Comparison of ENCODE assay signal across 12 cellular contexts in genomic region chr16:24701521-24701951, GRCh38. TPM values are rescaled to one million over a fixed set of nuclear protein-coding genes. Genes with fewer than 3 reads are reported as not detected.
DNase-seq lines count a peak whose midpoint lies in the region; ATAC-seq, FAIRE-seq and TF ChIP-seq lines count a peak whose summit lies in the region.
"Had no signal": no experiment of that assay in that cellular context is flagged by ENCODE, and none has a peak within 500 bp of the region (broad histone marks: within the 10 kb centered on the region; RNA-seq: fewer than 3 reads in every experiment).

No MANE protein-coding gene starts in this region.

- no peak overlapping the region for H3K56ac ChIP-seq in H1 (replicated peaks; ENCODE audit: insufficient read length, low read depth, low read length)

- WGBS in heart left ventricle, 4 donors, result 20 to 54% (median 32%) methylated on average over 5 of the region's 5 CpGs
- 77% methylated on average over 5 of the region's 5 CpGs; no CpG with 5 or more reads in 1 of the 2 experiments for WGBS in H1 (ENCODE audit: extremely low coverage in 1 of 2, insufficient coverage in 1 of 2, insufficient read length in 1 of 2, insufficient replicate concordance in 2 of 2, low coverage in 1 of 2, low lambda C conversion rate in 2 of 2, missing lambda C conversion rate in 1 of 2), 2 experiments

- H4K20me1 ChIP-seq in H1 (replicated peaks in 1 of 2; ENCODE audit: control insufficient read depth in 1 of 2, insufficient read depth in 2 of 2, low read length in 2 of 2), result no peaks in the 10 kb centered on the region

- no peak overlapping the region for H2BK15ac ChIP-seq in H1 (ENCODE audit: low read length)

- H3K9me3 ChIP-seq in heart left ventricle (peaks cover 0 to 7% (median 0%) of the 10 kb centered on the region in 12 donors), H1 (ENCODE audit: insufficient read depth in 2 of 2, low read depth in 1 of 2, low read length in 1 of 2) (no peaks in the 10 kb centered on the region), muscle layer of colon (ENCODE audit: low read length) (no peaks in the 10 kb centered on the region)
- H3K9me3 ChIP-seq: right lobe of liver had no signal

- no peak overlapping the region for H3K4ac ChIP-seq in H1 (replicated peaks; ENCODE audit: insufficient read length, low read depth, low read length)

- TF ChIP-seq RAD21 in H1 (IDR thresholded peaks at IDR 0.05 in 1 of 2, conservative IDR thresholded peaks at IDR 0.05 in 1 of 2; ENCODE audit: low read depth in 2 of 2, low read length in 2 of 2), result no peak

- no peaks in the 10 kb centered on the region for H3K79me1 ChIP-seq in H1 (ENCODE audit: low read depth, low read length)

- H4K8ac ChIP-seq in H1 (ENCODE audit: extremely low read depth, insufficient read depth, low read length), result no peak overlapping the region

- peak in 3 of 4 donors; percentile 16 to 20 (median 17) for ATAC-seq in heart left ventricle
- ATAC-seq in HG02571 (IDR thresholded peaks at IDR 0.05; ENCODE audit: unreplicated experiment), result no peak

- H3K36me3 ChIP-seq in heart left ventricle (no peaks in the 10 kb centered on the region), H1 (ENCODE audit: control insufficient read depth in 2 of 4, insufficient read depth in 4 of 4, low read length in 3 of 4) (no peaks in the 10 kb centered on the region), muscle layer of colon (ENCODE audit: insufficient read depth, low read length) (no peaks in the 10 kb centered on the region)
- H3K36me3 ChIP-seq: right lobe of liver had no signal

- H3K27ac ChIP-seq in heart left ventricle (peak overlapping the region in 10 of 12 donors; percentile 57 to 86 (median 70)), H1 (ENCODE audit: low read depth, low read length) (no peak overlapping the region), muscle layer of colon (ENCODE audit: low read depth, low read length) (peak overlapping the region; percentile 19)

- no peak overlapping the region for H3K23ac ChIP-seq in H1 (ENCODE audit: insufficient read length)

- DNase-seq in heart left ventricle, result no peak
- DNase-seq in cardiac septum (ENCODE audit: low spot score), result no peak
- DNase-seq in H1 (ENCODE audit: low read depth in 1 of 2, low spot score in 2 of 2), result no peak
- no peak for DNase-seq in GM19238 (ENCODE audit: insufficient read length, low spot score)
- DNase-seq in T1000 (lab: John Stamatoyannopoulos, UW), result no peak
- no peak for DNase-seq in amygdala (lab: John Stamatoyannopoulos, UW)
- DNase-seq: activated naive CD4-positive, alpha-beta T cell treated with anti-CD3 and anti-CD28 coated beads for 36 hours; NCI-H510A treated with DMSO at 0.1 percent for 48 hours; stimulated activated naive CD4-positive, alpha-beta T cell treated with Interleukin-2 at 50 U/mL for 16 hours had no signal

- FAIRE-seq in H1 (lab: Jason Lieb, UNC), result no peak

- H2AK5ac ChIP-seq in H1 (ENCODE audit: low read depth, low read length), result no peak overlapping the region

- H2BK120ac ChIP-seq in H1 (replicated peaks; ENCODE audit: low read depth, low read length), result no peak overlapping the region

- peak overlapping the region; percentile 94 for H2AFZ ChIP-seq in H1 (ENCODE audit: low read length)

- no peak overlapping the region for H3K4me3 ChIP-seq in heart left ventricle
- H3K4me3 ChIP-seq in H1 (ENCODE audit: extremely low read depth in 1 of 4, insufficient read depth in 2 of 4, low read depth in 3 of 4, low read length in 4 of 4), result no peak overlapping the region
- no peak overlapping the region for H3K4me3 ChIP-seq in muscle layer of colon (ENCODE audit: low read depth in 1 of 2, low read length in 2 of 2)
- H3K4me3 ChIP-seq: right lobe of liver had no signal

- CTCF ChIA-PET in H1 (lab: Charles Lee; ENCODE audit: partially characterized antibody), result interaction anchor here (0.6 to 0.9 kb wide), 2 partner anchors 36 to 176 kb away, joined by 3 to 4 read pairs; no protein-coding TSS in a partner anchor

- no peaks in the 10 kb centered on the region for H3K79me2 ChIP-seq in H1 (ENCODE audit: control insufficient read depth in 1 of 2, insufficient read depth in 2 of 2, low read length in 2 of 2)

- peaks cover 0 to 22% (median 9%) of the 10 kb centered on the region in 12 donors for H3K4me1 ChIP-seq in heart left ventricle
- H3K4me1 ChIP-seq in H1 (replicated peaks in 1 of 4; ENCODE audit: control insufficient read depth in 3 of 4, insufficient read depth in 4 of 4, low read length in 3 of 4), result peaks cover 0 to 4% (median 0%) of the 10 kb centered on the region in 4 experiments; a peak in 2 of 7 replicates
- peaks cover 25% of the 10 kb centered on the region for H3K4me1 ChIP-seq in muscle layer of colon (ENCODE audit: insufficient read depth, low read length)

- H3K23me2 ChIP-seq in H1 (ENCODE audit: low read depth, low read length), result no peaks in the 10 kb centered on the region

- H4K91ac ChIP-seq in H1 (replicated peaks; ENCODE audit: insufficient read length, low read length), result no peak overlapping the region

- H3K9ac ChIP-seq in H1 (replicated peaks in 1 of 4; ENCODE audit: extremely low read depth in 1 of 4, low read depth in 3 of 4, low read length in 3 of 4) (no peak overlapping the region; a peak in 1 of 7 replicates), muscle layer of colon (ENCODE audit: low read length) (no peak overlapping the region)

- TF ChIP-seq EP300 in H1 (IDR thresholded peaks at IDR 0.05; ENCODE audit: borderline replicate concordance in 1 of 2, low read depth in 2 of 2, low read length in 2 of 2), result no peak

- POLR2A ChIA-PET in H1 (lab: Charles Lee; ENCODE audit: partially characterized antibody), result interaction anchor here (1.0 kb wide), 1 partner anchor 29 kb away, joined by 4 read pairs; no protein-coding TSS in a partner anchor

- H3K18ac ChIP-seq in H1 (ENCODE audit: extremely low read depth, low read length), result no peak overlapping the region

- 0 out of 4 replicates have a peak overlapping the region, but pooled peaks of 1 of the 2 experiments have one; percentile 1 for H3K4me2 ChIP-seq in H1 (ENCODE audit: insufficient read depth in 1 of 2, low read depth in 2 of 2, low read length in 2 of 2)

- TF ChIP-seq CTCF in heart left ventricle (IDR thresholded peaks at IDR 0.05), result no peak
- no peak for TF ChIP-seq CTCF in H1 (IDR thresholded peaks at IDR 0.05; ENCODE audit: control extremely low read depth in 1 of 3, insufficient read depth in 1 of 3, low read depth in 1 of 3, low read length in 3 of 3)

- H2BK5ac ChIP-seq in H1 (ENCODE audit: low read depth, low read length), result no peak overlapping the region

- no peak overlapping the region for H4K5ac ChIP-seq in H1 (ENCODE audit: insufficient read length, low read depth, low read length)

- H2BK20ac ChIP-seq in H1 (ENCODE audit: low read length), result no peak overlapping the region; the same call in 1 of the 2 replicates

- intact Hi-C loops in heart left ventricle (cut with DNase I), result no loop called here
- intact Hi-C loops in cardiac septum (cut with DNase I), result no loop called here

- no peak overlapping the region for H3K14ac ChIP-seq in H1 (ENCODE audit: insufficient read length)

- no peak overlapping the region for H2BK12ac ChIP-seq in H1 (ENCODE audit: low read depth, low read length)

- no peaks in the 10 kb centered on the region for H3K27me3 ChIP-seq in heart left ventricle
- no peaks in the 10 kb centered on the region for H3K27me3 ChIP-seq in H1 (replicated peaks in 1 of 4; ENCODE audit: control insufficient read depth in 3 of 4, extremely low read depth in 1 of 4, insufficient read depth in 3 of 4, low read length in 3 of 4)
- no peaks in the 10 kb centered on the region for H3K27me3 ChIP-seq in muscle layer of colon (ENCODE audit: control insufficient read depth in 1 of 2, insufficient read depth in 2 of 2, low read length in 2 of 2)
- H3K27me3 ChIP-seq: right lobe of liver had no signal

- TF ChIP-seq POLR2A in heart left ventricle (IDR thresholded peaks at IDR 0.05) (no peak), H1 (IDR thresholded peaks at IDR 0.05; ENCODE audit: control extremely low read depth in 1 of 2, low read depth in 2 of 2, low read length in 2 of 2) (no peak)

TF ChIP-seq in H1, 55 proteins besides CTCF, POLR2A, EP300 and RAD21:
- no peak for TF ChIP-seq JUND (IDR thresholded peaks at IDR 0.05; ENCODE audit: low read length)
- no peak for TF ChIP-seq EGR1 (IDR thresholded peaks at IDR 0.05; ENCODE audit: borderline replicate concordance, low read depth, low read length)
- no peak for TF ChIP-seq RNF2 (IDR thresholded peaks at IDR 0.05; ENCODE audit: borderline replicate concordance, low read depth, low read length, missing control alignments, poor library complexity, severe bottlenecking)
- TF ChIP-seq RXRA (IDR thresholded peaks at IDR 0.05; ENCODE audit: insufficient read depth, low read depth, low read length), result no peak
- TF ChIP-seq CEBPB (IDR thresholded peaks at IDR 0.05; ENCODE audit: low read depth, low read length), result no peak
- TF ChIP-seq SIX5 (IDR thresholded peaks at IDR 0.05; ENCODE audit: low read depth, low read length), result no peak
- no peak for TF ChIP-seq RBBP5 (IDR thresholded peaks at IDR 0.05; ENCODE audit: borderline replicate concordance, low read depth, low read length)
- no peak for TF ChIP-seq SAP30 (IDR thresholded peaks at IDR 0.05; ENCODE audit: insufficient read depth, insufficient replicate concordance, low read length)
- TF ChIP-seq POU5F1 (IDR thresholded peaks at IDR 0.05; ENCODE audit: low read depth, low read length), result no peak
- no peak for TF ChIP-seq CREB1 (IDR thresholded peaks at IDR 0.05)
- no peak for TF ChIP-seq SP1 (IDR thresholded peaks at IDR 0.05; ENCODE audit: low read depth, low read length)
- no peak for TF ChIP-seq ATF3 (IDR thresholded peaks at IDR 0.05; ENCODE audit: insufficient read depth, low read depth, low read length)
- no peak for TF ChIP-seq SRF (IDR thresholded peaks at IDR 0.05; ENCODE audit: low read depth, low read length)
TF ChIP-seq in H1: peak in this region for 0.

RNA-seq across cellular contexts. Expression of gene TNRC6A, which starts 27.9 kb away (rescaled TPM):
- total RNA-seq in heart left ventricle (10 to 100 TPM; 26.4 to 53.1 (median 37.6) TPM), cardiac septum (35.6 TPM)
- polyA plus RNA-seq in heart left ventricle (10 to 100 TPM; 16.0 to 22.9 TPM), H1 (2011; rRNA removed) (65.0 and 67.6 TPM in 2 replicates)
- 97.9 and 103 TPM in 2 replicates for total RNA-seq in H1 (2021; fragmentation: NEBNext Ultra II Directional; extraction: Animal tissue kit (Norgen Biotek cat#: 25700))
- polyA plus RNA-seq in H1 (2011; cell fraction: cytosol; rRNA removed), result 74.8 TPM
- 186 TPM for polyA plus RNA-seq in H1 (2011; cell fraction: nucleus; rRNA removed)
- 51.1 to 67.7 TPM (median 61.2 TPM) in 4 replicates for polyA plus RNA-seq in H1 (2012, experiment 1 of 2)
- polyA plus RNA-seq in H1 (2012, experiment 2 of 2), result 2.5 TPM
- 55.0 TPM for polyA plus RNA-seq in H1 (2013, experiment 1 of 2)
- polyA plus RNA-seq in H1 (2013, experiment 2 of 2), result 52.2 TPM
- polyA minus RNA-seq in H1 (2011; rRNA and poly(A)+ RNA removed), result 184 and 199 TPM in 2 replicates
- polyA minus RNA-seq in H1 (2011; cell fraction: cytosol; rRNA and poly(A)+ RNA removed), result 59.4 TPM
- polyA minus RNA-seq in H1 (2011; cell fraction: nucleus; rRNA and poly(A)+ RNA removed), result 219 TPM
